ENCODE assay signal across 9 cellular contexts in genomic region chr1:207753611-207754010, GRCh38. TPM values are rescaled to one million over a fixed set of nuclear protein-coding genes. Genes with fewer than 3 reads are reported as not detected.
DNase-seq lines count a peak whose midpoint lies in the region; ATAC-seq, FAIRE-seq and TF ChIP-seq lines count a peak whose summit lies in the region.
"Had no signal": no experiment of that assay in that cellular context is flagged by ENCODE, and none has a peak within 500 bp of the region (broad histone marks: within the 10 kb centered on the region; RNA-seq: fewer than 3 reads in every experiment).

No MANE protein-coding gene starts in this region.

- TF ChIP-seq CTCF in KMS-11 (conservative IDR thresholded peaks at IDR 0.05; ENCODE audit: low read depth, low read length) (no peak), choroid plexus epithelial cell (conservative IDR thresholded peaks at IDR 0.05; ENCODE audit: low read depth, low read length) (no peak), natural killer cell (IDR thresholded peaks at IDR 0.05) (no peak), foreskin keratinocyte (conservative IDR thresholded peaks at IDR 0.05) (no peak)

- H3K27me3 ChIP-seq in BLaER1 treated with 17β-estradiol and CSF1 and Interleukin-3, amounts not matched to agents 10 nM and 100 nM: no peaks in the 10 kb centered on the region
- no peaks in the 10 kb centered on the region for H3K27me3 ChIP-seq in KMS-11 (ENCODE audit: insufficient read depth, low read depth)
- no peaks in the 10 kb centered on the region for H3K27me3 ChIP-seq in foreskin keratinocyte

- no peaks in the 10 kb centered on the region for H3K9me3 Mint-ChIP-seq in natural killer cell

- peaks cover 55% of the 10 kb centered on the region for H3K79me2 ChIP-seq in KMS-11 (ENCODE audit: insufficient read depth, low read depth)

- TF ChIP-seq POLR2A in GM12891 (IDR thresholded peaks at IDR 0.05; ENCODE audit: low read depth, low read length): no peak

- no peak overlapping the region for H3K27ac ChIP-seq in BLaER1 treated with 17β-estradiol and CSF1 and Interleukin-3, amounts not matched to agents 10 nM and 100 nM
- H3K27ac ChIP-seq in KMS-11 (no peak overlapping the region; the same call in 1 of the 2 replicates), foreskin keratinocyte (no peak overlapping the region)

- peak overlapping the region in 10 of 11 experiments; percentile 75 to 91 (median 85); a peak in 11 of 22 replicates for H3K9ac ChIP-seq in BLaER1 treated with 17β-estradiol and CSF1 and Interleukin-3, amounts not matched to agents 10 nM and 100 nM
- no peak overlapping the region for H3K9ac ChIP-seq in KMS-11

- peak overlapping the region; percentile 43 for H3K4me3 Mint-ChIP-seq in natural killer cell

- ATAC-seq in natural killer cell (no peak), foreskin keratinocyte (no peak)

- FAIRE-seq in GM12891 (lab: Jason Lieb, UNC): no peak

- peaks cover 18 to 28% (median 21%) of the 10 kb centered on the region in 11 experiments for H3K36me3 ChIP-seq in BLaER1 treated with 17β-estradiol and CSF1 and Interleukin-3, amounts not matched to agents 10 nM and 100 nM
- H3K36me3 ChIP-seq in KMS-11 (ENCODE audit: insufficient read depth): no peaks in the 10 kb centered on the region; the same call in 1 of the 2 replicates

- peak overlapping the region; percentile 73 to 95 (median 87) for H3K4me3 ChIP-seq in BLaER1 treated with 17β-estradiol and CSF1 and Interleukin-3, amounts not matched to agents 10 nM and 100 nM
- H3K4me3 ChIP-seq in KMS-11 (IDR thresholded peaks at IDR 0.05; ENCODE audit: insufficient read depth, low read depth, low read length) (no peak overlapping the region), choroid plexus epithelial cell (ENCODE audit: low read depth, low read length) (peak overlapping the region; percentile 74)

- intact Hi-C loops in natural killer cell (cut with micrococcal nuclease): loop anchor here (2.0 kb wide), 1 partner anchor 71 kb away; no protein-coding TSS in a partner anchor

- H2AFZ ChIP-seq in KMS-11 (ENCODE audit: low read depth): no peak overlapping the region

- no peak overlapping the region for H3K27ac Mint-ChIP-seq in natural killer cell

- no peaks in the 10 kb centered on the region for H3K9me3 ChIP-seq in BLaER1 treated with 17β-estradiol and CSF1 and Interleukin-3, amounts not matched to agents 10 nM and 100 nM (replicated peaks in 1 of 11)

- H3K4me1 Mint-ChIP-seq in natural killer cell: peaks cover 59 to 63% of the 10 kb centered on the region in 2 donors

- peak overlapping the region; percentile 81 to 99 (median 95) for H3K4me2 ChIP-seq in BLaER1 treated with 17β-estradiol and CSF1 and Interleukin-3, amounts not matched to agents 10 nM and 100 nM
- H3K4me2 ChIP-seq in KMS-11: peak overlapping the region; percentile 81

- H3K4me1 ChIP-seq in BLaER1 treated with 17β-estradiol and CSF1 and Interleukin-3, amounts not matched to agents 10 nM and 100 nM: peaks cover 28 to 48% (median 37%) of the 10 kb centered on the region in 10 experiments
- H3K4me1 ChIP-seq in KMS-11 (ENCODE audit: low read depth, poor library complexity, severe bottlenecking) (peaks cover 43% of the 10 kb centered on the region), foreskin keratinocyte (peaks cover 26% of the 10 kb centered on the region)

- H3K36me3 Mint-ChIP-seq in natural killer cell: no peaks in the 10 kb centered on the region

- no peaks in the 10 kb centered on the region for H3K27me3 Mint-ChIP-seq in natural killer cell (ENCODE audit: low read depth in 2 of 2)

- DNase-seq in choroid plexus epithelial cell (ENCODE audit: low read depth): no peak
- DNase-seq in natural killer cell: no peak
- DNase-seq in NCI-H2029 treated with DMSO at 0.1 percent for 48 hours (lab: John Stamatoyannopoulos, UW): no peak
- no peak for DNase-seq in COLO829 (ENCODE audit: low spot score)
- DNase-seq in foreskin keratinocyte: no peak
- DNase-seq in GM12891 (ENCODE audit: insufficient read length, low spot score): no peak
- DNase-seq: NCI-H524 treated with DMSO at 0.1 percent for 48 hours had no signal

- H4K20me1 ChIP-seq in BLaER1 treated with 17β-estradiol and CSF1 and Interleukin-3, amounts not matched to agents 10 nM and 100 nM: peaks cover 26 to 54% (median 42%) of the 10 kb centered on the region in 11 experiments; a peak in 19 of 22 replicates
- H4K20me1 ChIP-seq in KMS-11 (ENCODE audit: insufficient read depth): peaks cover 7% of the 10 kb centered on the region; the same call in 1 of the 2 replicates

TF ChIP-seq in GM12891, 5 proteins besides CTCF, POLR2A, EP300 and RAD21:
- TF ChIP-seq SPI1 (IDR thresholded peaks at IDR 0.05; ENCODE audit: low read depth, low read length): no peak
- no peak for TF ChIP-seq POU2F2 (IDR thresholded peaks at IDR 0.05; ENCODE audit: low read depth, low read length)
- TF ChIP-seq POLR2AphosphoS5 (IDR thresholded peaks at IDR 0.05; ENCODE audit: low read depth, low read length): no peak
- no peak for TF ChIP-seq PAX5 (IDR thresholded peaks at IDR 0.05; ENCODE audit: insufficient read depth, low read length, severe bottlenecking)
- no peak for TF ChIP-seq TAF1 (IDR thresholded peaks at IDR 0.05; ENCODE audit: low read depth, low read length)

RNA-seq across cellular contexts. Expression of gene CD46, which starts 1.8 kb away (rescaled TPM):
- total RNA-seq in natural killer cell (100 to 1,000 TPM; 110 to 126 (median 124) TPM), foreskin keratinocyte (106 and 116 TPM in 2 replicates)
- polyA plus RNA-seq in foreskin keratinocyte: 36.9 and 41.2 TPM in 2 replicates
- 43.4 TPM for polyA plus RNA-seq in GM12891 (2012; ENCODE audit: low read depth, missing spikeins)
